In the genomic region with DNA sequence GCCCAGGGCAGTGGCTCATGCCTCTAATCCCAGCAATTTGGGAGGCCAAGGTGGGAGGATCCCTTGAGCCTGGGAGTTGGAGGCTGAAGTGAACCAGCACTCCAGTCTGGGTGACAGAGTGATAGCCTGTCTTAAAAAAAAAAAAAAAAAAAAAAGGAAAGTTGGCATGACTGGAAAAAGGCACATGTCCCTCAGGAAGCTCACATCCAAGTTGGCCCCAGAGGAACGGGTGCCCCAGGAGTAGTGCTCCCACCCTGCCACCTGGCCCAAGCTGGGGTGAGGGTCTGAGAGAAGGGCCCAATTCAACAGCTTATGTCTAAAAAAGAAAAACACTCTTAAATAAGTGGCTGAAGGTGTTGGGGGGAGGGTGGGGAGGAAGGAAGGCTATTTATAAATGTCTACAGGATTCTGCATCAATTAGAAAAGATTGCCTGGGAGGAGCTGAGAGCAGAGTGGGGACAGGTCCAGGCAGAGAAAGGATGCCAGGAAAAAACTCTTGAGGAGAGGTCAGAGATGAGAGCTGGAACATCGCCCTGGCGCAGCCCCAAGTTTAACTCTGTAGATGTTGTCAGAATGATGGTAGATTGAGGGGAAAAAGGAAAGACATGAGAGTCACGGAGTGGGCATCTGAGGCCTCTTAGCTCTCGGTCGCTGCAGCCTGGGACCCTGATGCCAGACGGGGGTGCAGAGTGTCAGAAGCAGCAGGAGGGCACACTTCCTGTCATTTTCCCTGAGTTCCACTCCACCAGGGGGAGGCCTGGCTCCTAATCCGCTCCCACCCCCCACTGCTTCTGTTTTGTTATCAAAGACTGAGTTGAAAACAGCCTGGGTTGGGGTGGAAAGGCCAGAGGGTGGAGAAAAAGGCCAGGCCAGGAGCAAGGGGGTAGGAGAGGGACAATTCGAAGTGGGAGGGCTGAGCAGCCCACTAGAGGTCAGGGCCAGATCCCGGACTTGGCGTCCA, we compare ENCODE assay signal across 1 cellular context.
TF ChIP-seq lines count a peak whose summit lies in the region.

No MANE protein-coding gene starts in this region.

TF ChIP-seq in SK-N-SH treated with all-trans-retinoic acid at 6 μM for 48 hours, 23 proteins besides CTCF, POLR2A, EP300 and RAD21 (continued from another document):
- TF ChIP-seq TSHZ2 (CRISPR knock-in tag; IDR thresholded peaks at IDR 0.05) (0 out of 2 replicates have a peak, but pooled peaks have one; percentile 40), SNAI2 (CRISPR knock-in tag; IDR thresholded peaks at IDR 0.05) (peak; percentile 59; the same call in 1 of the 2 replicates), ZNF8 (CRISPR knock-in tag; IDR thresholded peaks at IDR 0.05) (no peak), ESRRG (CRISPR knock-in tag; IDR thresholded peaks at IDR 0.05) (no peak), ZNF70 (CRISPR knock-in tag; IDR thresholded peaks at IDR 0.05) (no peak), ISL1 (CRISPR knock-in tag; IDR thresholded peaks at IDR 0.05) (peak; percentile 15; the same call in 1 of the 2 replicates), CSDC2 (CRISPR knock-in tag; IDR thresholded peaks at IDR 0.05) (0 out of 2 replicates have a peak, but pooled peaks have one; percentile 31), ZFP3 (CRISPR knock-in tag; IDR thresholded peaks at IDR 0.05) (peak; percentile 37; the same call in 1 of the 2 replicates)
- TF ChIP-seq, protein P1, sequence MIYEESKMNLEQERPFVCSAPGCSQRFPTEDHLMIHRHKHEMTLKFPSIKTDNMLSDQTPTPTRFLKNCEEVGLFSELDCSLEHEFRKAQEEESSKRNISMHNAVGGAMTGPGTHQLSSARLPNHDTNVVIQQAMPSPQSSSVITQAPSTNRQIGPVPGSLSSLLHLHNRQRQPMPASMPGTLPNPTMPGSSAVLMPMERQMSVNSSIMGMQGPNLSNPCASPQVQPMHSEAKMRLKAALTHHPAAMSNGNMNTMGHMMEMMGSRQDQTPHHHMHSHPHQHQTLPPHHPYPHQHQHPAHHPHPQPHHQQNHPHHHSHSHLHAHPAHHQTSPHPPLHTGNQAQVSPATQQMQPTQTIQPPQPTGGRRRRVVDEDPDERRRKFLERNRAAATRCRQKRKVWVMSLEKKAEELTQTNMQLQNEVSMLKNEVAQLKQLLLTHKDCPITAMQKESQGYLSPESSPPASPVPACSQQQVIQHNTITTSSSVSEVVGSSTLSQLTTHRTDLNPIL (CRISPR knock-in tag; IDR thresholded peaks at IDR 0.05; ENCODE audit: low read depth), result no peak
